ENCODE assay signal across 8 cellular contexts in genomic region chr11:107858217-107859070, GRCh38. TPM values are rescaled to one million over a fixed set of nuclear protein-coding genes. Genes with fewer than 3 reads are reported as not detected.
DNase-seq lines count a peak whose midpoint lies in the region; TF ChIP-seq lines count a peak whose summit lies in the region.

A gene with protein sequence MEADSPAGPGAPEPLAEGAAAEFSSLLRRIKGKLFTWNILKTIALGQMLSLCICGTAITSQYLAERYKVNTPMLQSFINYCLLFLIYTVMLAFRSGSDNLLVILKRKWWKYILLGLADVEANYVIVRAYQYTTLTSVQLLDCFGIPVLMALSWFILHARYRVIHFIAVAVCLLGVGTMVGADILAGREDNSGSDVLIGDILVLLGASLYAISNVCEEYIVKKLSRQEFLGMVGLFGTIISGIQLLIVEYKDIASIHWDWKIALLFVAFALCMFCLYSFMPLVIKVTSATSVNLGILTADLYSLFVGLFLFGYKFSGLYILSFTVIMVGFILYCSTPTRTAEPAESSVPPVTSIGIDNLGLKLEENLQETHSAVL (minus strand): TSS chr11:107858787. CDS start chr11:107858767, 20 bp downstream.

- peak; percentile 92 for DNase-seq in GM06990 (ENCODE audit: extremely low read depth, insufficient read length)
- DNase-seq in H7 = peak; percentile 88
- peak; percentile 81 for DNase-seq in MG63
- DNase-seq in SJSA1 (ENCODE audit: low read depth in 1 of 2, low spot score in 2 of 2) = peak; percentile 46 to 55
- peak; percentile 75 for DNase-seq in activated naive CD4-positive, alpha-beta T cell treated with Interleukin-2 at 50 U/mL for 16 hours
- DNase-seq in cardiac septum (ENCODE audit: low spot score) = peak; percentile 76
- peak; percentile 86 for DNase-seq in posterior vena cava (ENCODE audit: low spot score)

- peak within 1 kb of the TSS; percentile 97 for H3K4me3 ChIP-seq in GM06990 (replicated peaks; ENCODE audit: low read depth, low read length)
- H3K4me3 ChIP-seq in H7 (ENCODE audit: insufficient read depth, low read depth, low read length) = peak within 1 kb of the TSS; percentile 88
- peak within 1 kb of the TSS; percentile 75 for H3K4me3 ChIP-seq in MG63
- peak within 1 kb of the TSS; percentile 64 for H3K4me3 ChIP-seq in SJSA1
- H3K4me3 ChIP-seq in urinary bladder (ENCODE audit: low read depth, low read length) = peak within 1 kb of the TSS; percentile 66

- no peaks in the 10 kb centered on the region for H3K9me3 ChIP-seq in MG63
- H3K9me3 ChIP-seq in SJSA1 (replicated peaks) = no peaks in the 10 kb centered on the region

- TF ChIP-seq CTCF in GM06990 (IDR thresholded peaks at IDR 0.05; ENCODE audit: insufficient read depth, low read length, poor library complexity, severe bottlenecking) = peak; percentile 40

- H3K27ac ChIP-seq in SJSA1 (no peak within 1 kb of the TSS), urinary bladder (ENCODE audit: low read depth) (peak within 1 kb of the TSS; percentile 30)

- H3K36me3 ChIP-seq in GM06990 (ENCODE audit: control insufficient read depth, insufficient read depth, low read length) = no peaks in the 10 kb centered on the region
- H3K36me3 ChIP-seq in H7 (replicated peaks; ENCODE audit: control insufficient read depth, insufficient read depth, low read length) = no peaks in the 10 kb centered on the region
- peaks cover 5% of the 10 kb centered on the region for H3K36me3 ChIP-seq in MG63
- H3K36me3 ChIP-seq in SJSA1 = no peaks in the 10 kb centered on the region
- H3K36me3 ChIP-seq in urinary bladder (ENCODE audit: insufficient read depth) = no peaks in the 10 kb centered on the region

- intact Hi-C loops in cardiac septum (cut with DNase I) = no loop called here
- intact Hi-C loops in posterior vena cava (cut with DNase I) = no loop called here

- under 1% methylated on average over 73 of the region's 73 CpGs for WGBS in urinary bladder

- no peaks in the 10 kb centered on the region for H3K27me3 ChIP-seq in GM06990 (replicated peaks; ENCODE audit: control insufficient read depth, insufficient read depth, low read length)
- H3K27me3 ChIP-seq in H7 (ENCODE audit: control insufficient read depth, insufficient read depth, low read length) = peaks cover 6% of the 10 kb centered on the region; the same call in 1 of the 2 replicates
- no peaks in the 10 kb centered on the region for H3K27me3 ChIP-seq in MG63
- H3K27me3 ChIP-seq in SJSA1 (replicated peaks) = no peaks in the 10 kb centered on the region

- H3K4me1 ChIP-seq in SJSA1 (replicated peaks) (no peaks in the 10 kb centered on the region), urinary bladder (ENCODE audit: insufficient read depth) (no peaks in the 10 kb centered on the region)

RNA-seq across cellular contexts. Expression of the gene that starts here (rescaled TPM):
- total RNA-seq in H7 (2014; rRNA removed; shearing (Covaris generic)) = 28.3 and 34.9 TPM in 2 replicates
- 38.4 and 42.9 TPM in 2 replicates for total RNA-seq in MG63 (2014; rRNA removed; shearing (Covaris generic); ENCODE audit: low replicate concordance)
- total RNA-seq in SJSA1 (2014; rRNA removed; shearing (Covaris generic)) = 7.9 and 10.7 TPM in 2 replicates
- total RNA-seq in cardiac septum (1.5 TPM), posterior vena cava (10 to 100 TPM in 1 of 2 donors, 1 to 10 TPM in 1; 7.4 to 10.2 TPM), urinary bladder (5.1 TPM)
- 2.6 TPM for polyA plus RNA-seq in urinary bladder
